ENCODE assay signal across 3 cellular contexts in the genomic region with DNA sequence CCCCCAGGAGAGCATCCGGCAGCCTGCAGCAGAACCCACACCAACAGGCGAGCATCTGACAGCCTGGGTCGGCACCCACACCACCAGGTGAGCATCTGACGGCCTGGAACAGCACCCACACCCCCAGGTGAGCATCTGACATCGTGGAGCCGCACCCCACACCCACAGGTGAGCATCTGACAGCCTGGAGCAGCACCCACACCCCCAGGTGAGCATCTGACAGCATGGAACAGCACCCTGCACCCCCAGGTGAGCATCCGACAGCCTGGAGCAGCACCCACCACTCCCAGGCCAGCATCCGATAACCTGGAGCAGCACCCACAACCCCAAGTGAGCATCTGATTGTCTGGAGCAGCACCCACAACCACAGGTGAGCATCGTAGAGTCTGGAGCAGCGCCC. TPM values are rescaled to one million over a fixed set of nuclear protein-coding genes. Genes with fewer than 3 reads are reported as not detected.
"Had no signal": no experiment of that assay in that cellular context is flagged by ENCODE, and none has a peak within 500 bp of the region (broad histone marks: within the 10 kb centered on the region; RNA-seq: fewer than 3 reads in every experiment).

No MANE protein-coding gene starts in this region.

RNA-seq across cellular contexts. Expression of gene MMEL1, which starts 43.9 kb away (rescaled TPM):
- total RNA-seq: HepG2, HT1080, K562 had no signal
- polyA plus RNA-seq: K562 had no signal
